In genomic region chr6:161434921-161435411, GRCh38 we compare ENCODE assay signal across 11 cellular contexts.
DNase-seq lines count a peak whose midpoint lies in the region; ATAC-seq and TF ChIP-seq lines count a peak whose summit lies in the region.
"Had no signal": no experiment of that assay in that cellular context is flagged by ENCODE, and none has a peak within 500 bp of the region (broad histone marks: within the 10 kb centered on the region; RNA-seq: fewer than 3 reads in every experiment).

No MANE protein-coding gene starts in this region.

- peaks cover 7% of the 10 kb centered on the region for H3K36me3 Mint-ChIP-seq in neural progenitor cell
- H3K36me3 Mint-ChIP-seq: CD4-positive, alpha-beta memory T cell; stimulated activated naive B cell treated with anti-CD40 and anti-IgM and Interleukin-4, amounts not matched to agents 10 μg/mL and 1 μg/mL and 100 μg/mL, for 72 hours had no signal

- H3F3A ChIP-seq in neural progenitor cell (ENCODE audit: low read depth): peaks cover 8% of the 10 kb centered on the region

- H4K20me1 ChIP-seq in neural progenitor cell (ENCODE audit: low read depth): no peaks in the 10 kb centered on the region

- H3K4me1 ChIP-seq in neural progenitor cell: peaks cover 31% of the 10 kb centered on the region

- H3K36me3 ChIP-seq in neural progenitor cell: no peaks in the 10 kb centered on the region

- H3K4me3 ChIP-seq in neural progenitor cell: no peak overlapping the region

- H3K4me3 Mint-ChIP-seq in neural progenitor cell: peak overlapping the region; percentile 11
- H3K4me3 Mint-ChIP-seq: CD4-positive, alpha-beta memory T cell; stimulated activated naive B cell treated with anti-CD40 and anti-IgM and Interleukin-4, amounts not matched to agents 10 μg/mL and 1 μg/mL and 100 μg/mL, for 72 hours had no signal

- ATAC-seq in GM19397 (IDR thresholded peaks at IDR 0.05; ENCODE audit: unreplicated experiment): no peak
- ATAC-seq in GM19463 (IDR thresholded peaks at IDR 0.05; ENCODE audit: unreplicated experiment): no peak
- ATAC-seq: stimulated activated naive B cell treated with anti-CD40 and anti-IgM and Interleukin-4, amounts not matched to agents 10 μg/mL and 1 μg/mL and 100 μg/mL, for 72 hours had no signal

- H2AFZ ChIP-seq in neural progenitor cell (replicated peaks): peak overlapping the region; percentile 64

- peaks cover 29% of the 10 kb centered on the region for H3K4me1 Mint-ChIP-seq in neural progenitor cell
- H3K4me1 Mint-ChIP-seq: CD4-positive, alpha-beta memory T cell; stimulated activated naive B cell treated with anti-CD40 and anti-IgM and Interleukin-4, amounts not matched to agents 10 μg/mL and 1 μg/mL and 100 μg/mL, for 72 hours had no signal

- no peak for TF ChIP-seq CTCF in neural progenitor cell (IDR thresholded peaks at IDR 0.05)

- no peaks in the 10 kb centered on the region for H3K27me3 ChIP-seq in neural progenitor cell

- DNase-seq in AG08395 (ENCODE audit: low spot score) (peak; percentile 86), RPMI7951 (ENCODE audit: low read depth) (peak; percentile 86), fibroblast of peridontal ligament (ENCODE audit: extremely low read depth) (peak; percentile 86), neural progenitor cell (ENCODE audit: low spot score) (peak; percentile 59), GDM1 (lab: John Stamatoyannopoulos, UW) (no peak)
- no peak for DNase-seq in activated CD4-positive, alpha-beta T cell treated with anti-CD3 and anti-CD28 coated beads for 1 hour
- DNase-seq: activated naive CD4-positive, alpha-beta T cell treated with anti-CD3 and anti-CD28 coated beads, Interleukin-2, amount 50 U/mL, for 16 hours; CD4-positive, alpha-beta memory T cell; stimulated activated naive B cell treated with anti-CD40 and anti-IgM and Interleukin-4, amounts not matched to agents 10 μg/mL and 1 μg/mL and 100 μg/mL, for 72 hours had no signal

- H3K79me2 ChIP-seq in neural progenitor cell (ENCODE audit: low read depth): no peaks in the 10 kb centered on the region

- no peak overlapping the region for H3K9ac ChIP-seq in neural progenitor cell

- peaks cover 9% of the 10 kb centered on the region for H3K9me3 Mint-ChIP-seq in neural progenitor cell
- H3K9me3 Mint-ChIP-seq: CD4-positive, alpha-beta memory T cell; stimulated activated naive B cell treated with anti-CD40 and anti-IgM and Interleukin-4, amounts not matched to agents 10 μg/mL and 1 μg/mL and 100 μg/mL, for 72 hours had no signal

- H3K27me3 Mint-ChIP-seq in neural progenitor cell (ENCODE audit: insufficient read depth, low read depth): peaks cover 3% of the 10 kb centered on the region
- H3K27me3 Mint-ChIP-seq: stimulated activated naive B cell treated with anti-CD40 and anti-IgM and Interleukin-4, amounts not matched to agents 10 μg/mL and 1 μg/mL and 100 μg/mL, for 72 hours had no signal

- H3K27ac ChIP-seq in neural progenitor cell: peak overlapping the region; percentile 64

- H3K27ac Mint-ChIP-seq in neural progenitor cell: peak overlapping the region; percentile 99
- H3K27ac Mint-ChIP-seq: CD4-positive, alpha-beta memory T cell; stimulated activated naive B cell treated with anti-CD40 and anti-IgM and Interleukin-4, amounts not matched to agents 10 μg/mL and 1 μg/mL and 100 μg/mL, for 72 hours had no signal

- peak overlapping the region; percentile 39 for H3K4me2 ChIP-seq in neural progenitor cell

- no peaks in the 10 kb centered on the region for H3K9me3 ChIP-seq in neural progenitor cell (ENCODE audit: low read depth)

Comparison
In these comparisons a context has a peak if more than half of its experiments do, and no peak if none do; other contexts are left out.
1. DNase-seq: peak in AG08395 (single experiment), RPMI7951 (single experiment), fibroblast of peridontal ligament (single experiment) and neural progenitor cell (single experiment); none in activated CD4-positive, alpha-beta T cell treated with anti-CD3 and anti-CD28 coated beads for 1 hour (single experiment) and GDM1 (single experiment).